Comparison of ENCODE assay signal across 12 cellular contexts in genomic region chr11:26028294-26028954, GRCh38.
A peak's percentile ranks its signal among the peaks of the same experiment; 100 is the strongest.
DNase-seq lines count a peak whose midpoint lies in the region; ATAC-seq and TF ChIP-seq lines count a peak whose summit lies in the region.
"Had no signal": no experiment of that assay in that cellular context is flagged by ENCODE, and none has a peak within 500 bp of the region (broad histone marks: within the 10 kb centered on the region; RNA-seq: fewer than 3 reads in every experiment).

No MANE protein-coding gene starts in this region.

- peak; percentile 44 for ATAC-seq in GM21786 (IDR thresholded peaks at IDR 0.05; ENCODE audit: unreplicated experiment)
- no peak for ATAC-seq in HG03159 (IDR thresholded peaks at IDR 0.05; ENCODE audit: unreplicated experiment)
- ATAC-seq: activated naive CD8-positive, alpha-beta T cell treated with anti-CD3 and anti-CD28 coated beads, Interleukin-2, amount 50 U/mL, for 24 hours; left colon had no signal

- DNase-seq in ELR (ENCODE audit: low read depth) (peak; percentile 69), glomerular visceral epithelial cell (ENCODE audit: extremely low spot score) (peak; percentile 5), putamen (ENCODE audit: low spot score) (no peak), NCI-H2081 treated with DMSO at 0.1 percent for 48 hours (lab: John Stamatoyannopoulos, UW) (no peak), activated gamma-delta T cell (lab: John Stamatoyannopoulos, UW) (no peak)
- DNase-seq: activated naive CD8-positive, alpha-beta T cell treated with anti-CD3 and anti-CD28 coated beads, Interleukin-2, amount 50 U/mL, for 24 hours; left colon; SIG-M5; uterus had no signal

TF ChIP-seq in PFSK-1, 5 proteins besides CTCF, POLR2A, EP300 and RAD21:
- peak; percentile 53 for TF ChIP-seq FOXP2 (optimal IDR thresholded peaks at IDR 0.05; ENCODE audit: borderline replicate concordance, extremely low read depth, extremely low read length, insufficient read depth)
- 0 out of 4 replicates have a peak, but pooled peaks of 1 of the 2 experiments have one; percentile 24 for TF ChIP-seq REST (IDR thresholded peaks at IDR 0.05; ENCODE audit: insufficient read depth in 1 of 2, low read depth in 2 of 2, low read length in 2 of 2)
- no peak for TF ChIP-seq POLR2AphosphoS5 (IDR thresholded peaks at IDR 0.05; ENCODE audit: low read depth, low read length)
- peak; percentile 84; the same call in 1 of the 2 replicates for TF ChIP-seq SIN3A (IDR thresholded peaks at IDR 0.05; ENCODE audit: borderline replicate concordance, insufficient read depth, low read length)
- TF ChIP-seq TAF1 (IDR thresholded peaks at IDR 0.05; ENCODE audit: borderline replicate concordance, insufficient read depth, low read length), result 0 out of 2 replicates have a peak, but pooled peaks have one; percentile 21

Comparison
In these comparisons a context has a peak if more than half of its experiments do, and no peak if none do; other contexts are left out.
1. DNase-seq: peak in ELR (single experiment) and glomerular visceral epithelial cell (single experiment); none in putamen (single experiment), NCI-H2081 treated with DMSO at 0.1 percent for 48 hours (single experiment) and activated gamma-delta T cell (single experiment).